Comparison of ENCODE assay signal across 1 cellular context in genomic region chr14:22929104-22929847, GRCh38.
TF ChIP-seq lines count a peak whose summit lies in the region.

PRMT5 (minus strand) TSS chr14:22929376; CDS start chr14:22929361, 15 bp downstream.

TF ChIP-seq in HepG2, 621 proteins besides CTCF, POLR2A, EP300 and RAD21 (continued from another document and continues in another):
- TF ChIP-seq ZBTB40 (IDR thresholded peaks at IDR 0.05), result peak; percentile 36
- TF ChIP-seq ZBTB40 (CRISPR knock-in tag; IDR thresholded peaks at IDR 0.05), result peak; percentile 78; the same call in 1 of the 2 replicates
- peak; percentile 73 for TF ChIP-seq RARA (CRISPR knock-in tag; IDR thresholded peaks at IDR 0.05)
- TF ChIP-seq ATM (IDR thresholded peaks at IDR 0.05; ENCODE audit: borderline replicate concordance), result no peak
- no peak for TF ChIP-seq ZBTB37 (CRISPR knock-in tag; IDR thresholded peaks at IDR 0.05)
- TF ChIP-seq ZGPAT (CRISPR knock-in tag; IDR thresholded peaks at IDR 0.05), result peak; percentile 100
- peak; percentile 58; the same call in 1 of the 2 replicates for TF ChIP-seq JDP2 (CRISPR knock-in tag; IDR thresholded peaks at IDR 0.05; ENCODE audit: borderline replicate concordance)
- TF ChIP-seq ZNF652 (CRISPR knock-in tag; IDR thresholded peaks at IDR 0.05; ENCODE audit: borderline replicate concordance, low read depth), result peak; percentile 66
- peak; percentile 94; the same call in 1 of the 2 replicates for TF ChIP-seq ZNF276 (CRISPR knock-in tag; IDR thresholded peaks at IDR 0.05; ENCODE audit: low read depth)
- TF ChIP-seq ZNF574 (CRISPR knock-in tag; IDR thresholded peaks at IDR 0.05), result peak; percentile 93
- peak; percentile 83 for TF ChIP-seq ZNF609 (CRISPR knock-in tag; IDR thresholded peaks at IDR 0.05; ENCODE audit: borderline replicate concordance)
- peak; percentile 98 for TF ChIP-seq ZNF547 (CRISPR knock-in tag; IDR thresholded peaks at IDR 0.05)
- peak; percentile 76 for TF ChIP-seq NR2F6 (IDR thresholded peaks at IDR 0.05)
- peak; percentile 86 for TF ChIP-seq NR2F6 (CRISPR knock-in tag; IDR thresholded peaks at IDR 0.05)
- peak; percentile 95 for TF ChIP-seq PRDM4 (CRISPR knock-in tag; IDR thresholded peaks at IDR 0.05; ENCODE audit: borderline replicate concordance)
- peak; percentile 100 for TF ChIP-seq REPIN1 (CRISPR knock-in tag; IDR thresholded peaks at IDR 0.05; ENCODE audit: borderline replicate concordance, low read depth)
- peak; percentile 97 for TF ChIP-seq ZNF503 (CRISPR knock-in tag; IDR thresholded peaks at IDR 0.05)
- no peak for TF ChIP-seq CHD4 (IDR thresholded peaks at IDR 0.05; ENCODE audit: borderline replicate concordance, low read length)
- peak; percentile 19 for TF ChIP-seq NCOA1 (CRISPR knock-in tag; IDR thresholded peaks at IDR 0.05)
